Comparison of ENCODE assay signal across 17 cellular contexts in the genomic region with DNA sequence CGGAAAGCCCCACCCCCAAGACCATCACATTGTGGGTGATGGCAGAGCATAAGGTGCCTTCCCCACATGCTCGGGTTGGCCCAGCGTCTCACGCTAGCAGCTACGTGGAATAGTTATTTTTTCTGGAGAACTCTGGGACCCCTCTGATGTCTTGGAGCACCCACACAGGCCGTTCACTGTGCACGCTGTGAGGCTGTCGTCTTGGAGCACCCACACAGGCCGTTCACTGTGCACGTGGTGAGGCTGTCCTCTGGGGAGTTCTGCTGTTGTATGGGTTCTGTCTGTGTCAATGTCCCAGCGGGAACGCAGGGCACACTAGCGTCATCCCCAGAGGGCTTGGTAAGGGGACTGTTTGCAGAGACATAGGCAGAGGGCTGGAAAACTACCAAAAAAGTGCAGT. TPM values are rescaled to one million over a fixed set of nuclear protein-coding genes. Genes with fewer than 3 reads are reported as not detected.
"Had no signal": no experiment of that assay in that cellular context is flagged by ENCODE, and none has a peak within 500 bp of the region (broad histone marks: within the 10 kb centered on the region; RNA-seq: fewer than 3 reads in every experiment).

No MANE protein-coding gene starts in this region.

- H3K27me3 Mint-ChIP-seq: activated CD4-positive, alpha-beta memory T cell treated with anti-CD3 and anti-CD28 coated beads, Interleukin-2, amount 10 ng/mL, durations not matched to agents 7 days and 5 days; activated T-cell treated with anti-CD3 and anti-CD28 coated beads, Interleukin-2, amount 50 U/mL, for 24 hours had no signal

- H3K9me3 Mint-ChIP-seq: activated CD4-positive, alpha-beta memory T cell treated with anti-CD3 and anti-CD28 coated beads, Interleukin-2, amount 10 ng/mL, durations not matched to agents 7 days and 5 days; activated naive CD4-positive, alpha-beta T cell treated with anti-CD3 and anti-CD28 coated beads, Interleukin-2, amount 10 ng/mL, durations not matched to agents 7 days and 5 days; activated T-cell treated with anti-CD3 and anti-CD28 coated beads, Interleukin-2, amount 50 U/mL, for 24 hours; memory B cell; natural killer cell had no signal

- H3K4me2 ChIP-seq: smooth muscle cell had no signal

- H3K27ac ChIP-seq: epithelial cell of prostate, prostate gland, right lobe of liver, vagina had no signal

- H3K36me3 Mint-ChIP-seq: memory B cell, natural killer cell had no signal

- H3K27ac Mint-ChIP-seq: activated CD4-positive, alpha-beta memory T cell treated with anti-CD3 and anti-CD28 coated beads, Interleukin-2, amount 10 ng/mL, durations not matched to agents 7 days and 5 days; activated naive CD4-positive, alpha-beta T cell treated with anti-CD3 and anti-CD28 coated beads, Interleukin-2, amount 10 ng/mL, durations not matched to agents 7 days and 5 days; activated T-cell treated with anti-CD3 and anti-CD28 coated beads, Interleukin-2, amount 50 U/mL, for 24 hours; memory B cell; natural killer cell had no signal

- H3K4me3 Mint-ChIP-seq: activated CD4-positive, alpha-beta memory T cell treated with anti-CD3 and anti-CD28 coated beads, Interleukin-2, amount 10 ng/mL, durations not matched to agents 7 days and 5 days; activated naive CD4-positive, alpha-beta T cell treated with anti-CD3 and anti-CD28 coated beads, Interleukin-2, amount 10 ng/mL, durations not matched to agents 7 days and 5 days; activated T-cell treated with anti-CD3 and anti-CD28 coated beads, Interleukin-2, amount 50 U/mL, for 24 hours; memory B cell; natural killer cell had no signal

- H3K27me3 ChIP-seq: right lobe of liver, tibial nerve, vagina had no signal

- H3K36me3 ChIP-seq: prostate gland, right lobe of liver, tibial nerve, vagina had no signal

- DNase-seq: activated CD4-positive, alpha-beta memory T cell treated with anti-CD3 and anti-CD28 coated beads, Interleukin-2, amount 10 ng/mL, durations not matched to agents 7 days and 5 days; activated naive CD4-positive, alpha-beta T cell treated with anti-CD3 and anti-CD28 coated beads, Interleukin-2, amount 10 ng/mL, durations not matched to agents 7 days and 5 days; activated T-cell treated with anti-CD3 and anti-CD28 coated beads, Interleukin-2, amount 50 U/mL, for 24 hours; central memory CD4-positive, alpha-beta T cell; cortex of kidney; effector memory CD4-positive, alpha-beta T cell; foreskin melanocyte; natural killer cell; right lobe of liver had no signal

- H3K4me3 ChIP-seq: prostate gland, right lobe of liver, smooth muscle cell, tibial nerve, vagina had no signal

- H3K9me3 ChIP-seq: prostate gland, right lobe of liver, tibial nerve, vagina had no signal

- H3K4me1 ChIP-seq: prostate gland had no signal

- ATAC-seq: left lobe of liver, natural killer cell, right lobe of liver had no signal

RNA-seq across cellular contexts. Expression of a gene that starts 38.8 kb away (rescaled TPM):
- total RNA-seq: T-helper 1 cell treated with Interleukin-12 subunit alpha and Interleukin-12 subunit beta and Interleukin-4 antibody, amounts not matched to agents 30 ng/mL and 1 ng/mL, for 36 hours had no signal
